Comparison of ENCODE assay signal across 8 cellular contexts in the genomic region with DNA sequence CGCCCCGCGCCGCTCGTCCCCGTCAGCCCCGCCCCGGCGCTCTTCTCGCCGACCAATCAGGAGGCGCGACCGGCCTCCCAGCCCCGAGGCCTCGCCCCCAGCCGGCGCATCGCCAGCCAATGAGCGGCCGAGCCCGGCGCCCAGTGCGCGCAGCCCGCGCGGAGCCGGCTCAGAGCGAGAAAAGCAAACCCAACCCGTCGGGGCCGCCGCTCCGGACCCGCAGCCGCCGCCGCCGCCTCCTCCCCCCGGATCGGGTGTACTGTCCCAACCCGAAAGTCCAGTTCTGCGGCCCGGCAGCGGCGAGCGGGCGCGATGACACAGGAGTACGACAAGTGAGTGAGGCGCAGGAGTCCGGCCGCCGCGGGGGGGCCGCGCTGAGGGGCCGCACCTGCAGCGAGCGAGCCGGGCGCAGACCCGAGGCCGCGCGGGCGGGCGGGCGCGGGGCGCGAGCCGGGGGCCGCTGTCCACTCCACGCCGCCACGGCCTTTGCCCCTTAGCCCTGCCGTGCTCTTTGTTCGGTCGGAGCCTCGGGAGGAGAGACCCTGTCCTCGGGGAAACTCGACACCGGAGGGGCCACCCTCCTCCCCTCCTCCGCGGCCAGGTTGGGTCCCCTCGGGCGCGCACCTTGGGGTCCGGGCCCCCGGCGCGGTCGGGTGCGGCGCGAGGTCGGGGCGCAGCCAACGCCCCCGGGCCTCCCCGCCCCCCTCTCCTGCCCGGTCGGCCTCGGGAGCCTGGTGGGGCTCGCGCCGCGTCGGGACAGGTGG. TPM values are rescaled to one million over a fixed set of nuclear protein-coding genes. Genes with fewer than 3 reads are reported as not detected.
DNase-seq lines count a peak whose midpoint lies in the region; ATAC-seq and TF ChIP-seq lines count a peak whose summit lies in the region.

A gene with protein sequence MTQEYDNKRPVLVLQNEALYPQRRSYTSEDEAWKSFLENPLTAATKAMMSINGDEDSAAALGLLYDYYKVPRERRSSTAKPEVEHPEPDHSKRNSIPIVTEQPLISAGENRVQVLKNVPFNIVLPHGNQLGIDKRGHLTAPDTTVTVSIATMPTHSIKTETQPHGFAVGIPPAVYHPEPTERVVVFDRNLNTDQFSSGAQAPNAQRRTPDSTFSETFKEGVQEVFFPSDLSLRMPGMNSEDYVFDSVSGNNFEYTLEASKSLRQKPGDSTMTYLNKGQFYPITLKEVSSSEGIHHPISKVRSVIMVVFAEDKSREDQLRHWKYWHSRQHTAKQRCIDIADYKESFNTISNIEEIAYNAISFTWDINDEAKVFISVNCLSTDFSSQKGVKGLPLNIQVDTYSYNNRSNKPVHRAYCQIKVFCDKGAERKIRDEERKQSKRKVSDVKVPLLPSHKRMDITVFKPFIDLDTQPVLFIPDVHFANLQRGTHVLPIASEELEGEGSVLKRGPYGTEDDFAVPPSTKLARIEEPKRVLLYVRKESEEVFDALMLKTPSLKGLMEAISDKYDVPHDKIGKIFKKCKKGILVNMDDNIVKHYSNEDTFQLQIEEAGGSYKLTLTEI (plus strand): TSS at position 172 of the 764 bp plus-strand sequence. CDS start 141 bp downstream, at position 313.

- H3K27ac ChIP-seq in ascending aorta: no peak within 1 kb of the TSS
- H3K27ac ChIP-seq in right cardiac atrium (ENCODE audit: low read length): peak within 1 kb of the TSS; percentile 5
- peak within 1 kb of the TSS in 1 of 2 donors; percentile 42 for H3K27ac ChIP-seq in uterus

- H3K4me3 ChIP-seq in ascending aorta: peak within 1 kb of the TSS; percentile 85 to 96
- peak within 1 kb of the TSS; percentile 77 for H3K4me3 ChIP-seq in right cardiac atrium (ENCODE audit: low read length)
- peak within 1 kb of the TSS; percentile 51 for H3K4me3 ChIP-seq in uterus

- no peaks in the 10 kb centered on the region for H3K9me3 ChIP-seq in ascending aorta
- no peaks in the 10 kb centered on the region for H3K9me3 ChIP-seq in right cardiac atrium (ENCODE audit: control insufficient read depth, low read length)
- no peaks in the 10 kb centered on the region for H3K9me3 ChIP-seq in uterus

- H3K36me3 ChIP-seq in ascending aorta (no peaks in the 10 kb centered on the region), uterus (no peaks in the 10 kb centered on the region)

- peak in 1 of 2 donors; percentile 38 for TF ChIP-seq POLR2A in uterus (IDR thresholded peaks at IDR 0.05)

- peak; percentile 96 for ATAC-seq in GM18498 (IDR thresholded peaks at IDR 0.05; ENCODE audit: unreplicated experiment)
- peak; percentile 90 for ATAC-seq in HG02943 (IDR thresholded peaks at IDR 0.05; ENCODE audit: low read depth, unreplicated experiment)
- ATAC-seq in right cardiac atrium: peak; percentile 98

- under 1% methylated on average over 111 of the region's 111 CpGs for WGBS in right cardiac atrium

- TF ChIP-seq CTCF in ascending aorta (IDR thresholded peaks at IDR 0.05) (no peak), uterus (IDR thresholded peaks at IDR 0.05) (peak in 1 of 4 experiments; percentile 3)

- intact Hi-C loops in ascending aorta (cut with DNase I): loop anchor here (1.0 to 2.0 kb wide), 3 partner anchors 33 to 109 kb away; a partner anchor contains a TSS
- intact Hi-C loops in right cardiac atrium (cut with DNase I): loop anchor here in 1 of 4 donors (10.0 kb wide), 1 partner anchor 107 kb away; a partner anchor contains a TSS
- intact Hi-C loops in uterus (cut with DNase I; ENCODE audit: low total_unique reads): no loop called here

- H3K27me3 ChIP-seq in ascending aorta (no peaks in the 10 kb centered on the region), right cardiac atrium (ENCODE audit: control insufficient read depth, insufficient read depth) (no peaks in the 10 kb centered on the region), uterus (no peaks in the 10 kb centered on the region)

- H3K4me1 ChIP-seq in ascending aorta (peaks cover 4 to 10% of the 10 kb centered on the region in 2 donors), right cardiac atrium (ENCODE audit: control insufficient read depth, insufficient read depth, low read length) (no peaks in the 10 kb centered on the region), uterus (peaks cover 0 to 6% of the 10 kb centered on the region in 2 donors)

- peak; percentile 86 for DNase-seq in NCI-H1694 treated with DMSO at 0.1 percent for 48 hours (lab: John Stamatoyannopoulos, UW)
- DNase-seq in T-helper 2 cell: peak; percentile 83 to 96 (median 84)
- DNase-seq in ascending aorta (ENCODE audit: low spot score in 2 of 2): peak; percentile 45 to 94
- DNase-seq in right cardiac atrium: peak; percentile 95 to 98 (median 98)
- peak; percentile 65 for DNase-seq in pulmonary artery endothelial cell (ENCODE audit: low read depth, low spot score)
- DNase-seq in uterus: peak; percentile 85 to 91

RNA-seq across cellular contexts. Expression of the gene that starts here (rescaled TPM):
- total RNA-seq in ascending aorta: 0.43 TPM
- 1 to 10 TPM; 2.5 to 5.7 (median 2.7) TPM for total RNA-seq in right cardiac atrium
- 0.81 TPM for polyA plus RNA-seq in right cardiac atrium
- total RNA-seq in pulmonary artery endothelial cell: 0.53 and 1.2 TPM in 2 replicates
- 1 to 10 TPM in 2 of 4 donors, under 1 TPM in 2; 0.24 to 2.8 (median 1.4) TPM for total RNA-seq in uterus

Comparison
In these comparisons a context has a peak if more than half of its experiments do, and no peak if none do; other contexts are left out.
1. Peak in DNase-seq and H3K4me3 ChIP-seq in ascending aorta; RNA of the gene not detected or under 1 TPM.